Comparison of ENCODE assay signal across 23 cellular contexts in genomic region chr2:239897596-239898235, GRCh38.
A peak's percentile ranks its signal among the peaks of the same experiment; 100 is the strongest.
DNase-seq lines count a peak whose midpoint lies in the region; ATAC-seq and TF ChIP-seq lines count a peak whose summit lies in the region.
"Had no signal": no experiment of that assay in that cellular context is flagged by ENCODE, and none has a peak within 500 bp of the region (broad histone marks: within the 10 kb centered on the region; RNA-seq: fewer than 3 reads in every experiment).

No MANE protein-coding gene starts in this region.

- H3K4me3 ChIP-seq in DND-41 (ENCODE audit: low read depth in 1 of 2, low read length in 2 of 2): no peak overlapping the region
- no peak overlapping the region for H3K4me3 ChIP-seq in GM23338
- H3K4me3 ChIP-seq in endodermal cell (ENCODE audit: low read length): no peak overlapping the region
- no peak overlapping the region for H3K4me3 ChIP-seq in mammary epithelial cell (replicated peaks in 1 of 3; ENCODE audit: insufficient read depth in 1 of 3, low read depth in 2 of 3, low read length in 3 of 3)
- H3K4me3 ChIP-seq: BLaER1, GM12878, PC-9 had no signal

- in situ Hi-C loops in mammary epithelial cell (cut with MboI; ENCODE audit: low sequenced_read_pairs in 2 of 2): no loop called here

- intact Hi-C loops in mammary epithelial cell (cut with micrococcal nuclease): no loop called here

- ATAC-seq in DND-41 (ENCODE audit: insufficient read depth, low read depth): no peak
- no peak; the same call in 2 of the 3 replicates for ATAC-seq in GM23338
- no peak for ATAC-seq in HG03342 (IDR thresholded peaks at IDR 0.05; ENCODE audit: unreplicated experiment)
- no peak for ATAC-seq in HG03378 (IDR thresholded peaks at IDR 0.05; ENCODE audit: unreplicated experiment)
- ATAC-seq: GM12878 had no signal

- H3K36me3 Mint-ChIP-seq in GM23338 (ENCODE audit: low read depth) (peaks cover 3% of the 10 kb centered on the region; the same call in 1 of the 3 replicates), endodermal cell (ENCODE audit: low read depth) (no peaks in the 10 kb centered on the region)
- H3K36me3 Mint-ChIP-seq: IgD-negative memory B cell had no signal

- DNase-seq in DND-41 (no peak), GM23338 (ENCODE audit: low spot score) (no peak), endodermal cell (peak; percentile 35), mammary epithelial cell (no peak)
- peak; percentile 4 for DNase-seq in stimulated activated CD8-positive, alpha-beta memory T cell treated with anti-CD3 and anti-CD28 coated beads, Interleukin-4, amount 100 ng/mL, for 48 hours
- DNase-seq: CD4-positive, alpha-beta T cell; COR-L47; DMS79 treated with DMSO at 0.1 percent for 48 hours; HCEC 1CT; NCI-H1105; NCI-H146; NCI-H2029; NCI-H2227 treated with DMSO at 0.1 percent for 48 hours; NCI-H510A; NCI-H748 treated with DMSO at 0.1 percent for 48 hours; PC-9; RPMI8226; SHP77 treated with DMSO at 0.1 percent for 48 hours had no signal

- peak overlapping the region; percentile 24; the same call in 1 of the 2 replicates for H3K9ac ChIP-seq in DND-41 (ENCODE audit: low read depth, low read length)
- H3K9ac ChIP-seq in endodermal cell (ENCODE audit: extremely low read depth, low read length, poor library complexity, severe bottlenecking): no peak overlapping the region
- no peak overlapping the region for H3K9ac ChIP-seq in mammary epithelial cell (ENCODE audit: insufficient read depth, low read length)
- H3K9ac ChIP-seq: BLaER1 had no signal

- peak overlapping the region; percentile 64 for H3K27ac ChIP-seq in DND-41 (ENCODE audit: low read length)
- no peak overlapping the region for H3K27ac ChIP-seq in GM23338 (ENCODE audit: low read depth)
- no peak overlapping the region for H3K27ac ChIP-seq in endodermal cell (ENCODE audit: low read depth, low read length)
- H3K27ac ChIP-seq in mammary epithelial cell (ENCODE audit: insufficient read depth, low read depth, low read length): no peak overlapping the region
- H3K27ac ChIP-seq: BLaER1, PC-9 had no signal

- TF ChIP-seq CTCF in DND-41 (IDR thresholded peaks at IDR 0.05; ENCODE audit: borderline replicate concordance, extremely low read depth, low read length, poor library complexity, severe bottlenecking): no peak
- TF ChIP-seq CTCF in GM23338 (conservative IDR thresholded peaks at IDR 0.05; ENCODE audit: low read depth in 2 of 2): no peak
- no peak for TF ChIP-seq CTCF in endodermal cell (conservative IDR thresholded peaks at IDR 0.05)
- no peak for TF ChIP-seq CTCF in mammary epithelial cell (conservative IDR thresholded peaks at IDR 0.05 in 1 of 2, IDR thresholded peaks at IDR 0.05 in 1 of 2; ENCODE audit: extremely low read depth in 1 of 2, insufficient read depth in 1 of 2, low read depth in 1 of 2, low read length in 2 of 2)

- H3K4me1 ChIP-seq in DND-41 (ENCODE audit: insufficient read depth, low read length) (peaks cover 21% of the 10 kb centered on the region), GM23338 (ENCODE audit: insufficient read depth) (peaks cover 21% of the 10 kb centered on the region), endodermal cell (ENCODE audit: control insufficient read depth, insufficient read depth, low read length) (no peaks in the 10 kb centered on the region), mammary epithelial cell (ENCODE audit: insufficient read depth, low read length) (no peaks in the 10 kb centered on the region)
- H3K4me1 ChIP-seq: BLaER1 had no signal

- H3K79me2 ChIP-seq in DND-41 (ENCODE audit: insufficient read depth, low read length) (no peaks in the 10 kb centered on the region), GM23338 (replicated peaks; ENCODE audit: insufficient read depth) (no peaks in the 10 kb centered on the region), mammary epithelial cell (ENCODE audit: insufficient read depth, low read length) (no peaks in the 10 kb centered on the region)

- H3K4me2 ChIP-seq in DND-41 (ENCODE audit: insufficient read depth, low read length) (no peak overlapping the region), GM23338 (no peak overlapping the region), mammary epithelial cell (ENCODE audit: insufficient read depth, low read depth, low read length) (no peak overlapping the region)
- H3K4me2 ChIP-seq: BLaER1, PC-9 had no signal

- H3K9me3 ChIP-seq in DND-41 (ENCODE audit: insufficient read depth, low read length, severe bottlenecking): no peaks in the 10 kb centered on the region
- H3K9me3 ChIP-seq in endodermal cell (ENCODE audit: control insufficient read depth, low read length): no peaks in the 10 kb centered on the region
- H3K9me3 ChIP-seq in mammary epithelial cell (replicated peaks; ENCODE audit: insufficient read depth, low read length): peaks cover 5% of the 10 kb centered on the region
- H3K9me3 ChIP-seq: BLaER1 had no signal

- H3K4me3 Mint-ChIP-seq in GM23338 (no peak overlapping the region), endodermal cell (no peak overlapping the region)
- H3K4me3 Mint-ChIP-seq: CD4-positive, alpha-beta T cell; IgD-negative memory B cell had no signal

- CTCF ChIA-PET in mammary epithelial cell (lab: Charles Lee; ENCODE audit: low non-redundant PET): no interaction called here

- H3K9me2 ChIP-seq in GM23338 (ENCODE audit: insufficient read depth): peaks cover 11% of the 10 kb centered on the region

- no peaks in the 10 kb centered on the region for H3F3A ChIP-seq in GM23338 (replicated peaks; ENCODE audit: low read depth)

- dilution Hi-C loops in mammary epithelial cell (cut with HindIII; ENCODE audit: low sequenced_read_pairs): no loop called here

- H2AFZ ChIP-seq in DND-41 (ENCODE audit: low read depth, low read length) (0 out of 2 replicates have a peak overlapping the region, but pooled peaks have one; percentile 14), GM23338 (0 out of 2 replicates have a peak overlapping the region, but pooled peaks have one; percentile 23), mammary epithelial cell (ENCODE audit: low read depth, low read length) (no peak overlapping the region)
- H2AFZ ChIP-seq: PC-9 had no signal

- H3K4me1 Mint-ChIP-seq in GM23338 (peaks cover 25% of the 10 kb centered on the region), endodermal cell (peaks cover 12% of the 10 kb centered on the region)

- no TSS peak for BruUV-seq in mammary epithelial cell (replicated peaks; lab: Mats Ljungman, UMichigan)

- no peaks in the 10 kb centered on the region for H3K36me3 ChIP-seq in DND-41 (ENCODE audit: insufficient read depth, low read length)
- H3K36me3 ChIP-seq in GM23338 (ENCODE audit: insufficient read depth): no peaks in the 10 kb centered on the region
- H3K36me3 ChIP-seq in endodermal cell (ENCODE audit: control insufficient read depth, insufficient read depth, low read length): no peaks in the 10 kb centered on the region
- no peaks in the 10 kb centered on the region for H3K36me3 ChIP-seq in mammary epithelial cell (ENCODE audit: insufficient read depth, low read length)
- H3K36me3 ChIP-seq: BLaER1 had no signal

- no peak overlapping the region; the same call in 1 of the 2 replicates for H3K27ac Mint-ChIP-seq in GM23338
- H3K27ac Mint-ChIP-seq in endodermal cell: no peak overlapping the region
- H3K27ac Mint-ChIP-seq: CD4-positive, alpha-beta T cell had no signal

- no peaks in the 10 kb centered on the region for H4K20me1 ChIP-seq in DND-41 (ENCODE audit: insufficient read depth, low read length)
- H4K20me1 ChIP-seq in GM23338 (replicated peaks; ENCODE audit: insufficient read depth): no peaks in the 10 kb centered on the region
- no peaks in the 10 kb centered on the region for H4K20me1 ChIP-seq in mammary epithelial cell (ENCODE audit: insufficient read depth, low read length)
- H4K20me1 ChIP-seq: BLaER1 had no signal

- peaks cover 8% of the 10 kb centered on the region for H3K9me3 Mint-ChIP-seq in GM23338
- H3K9me3 Mint-ChIP-seq in endodermal cell: no peaks in the 10 kb centered on the region
- H3K9me3 Mint-ChIP-seq: CD4-positive, alpha-beta T cell had no signal

- 89 to 94% methylated on average over 6 to 9 of the region's 9 CpGs for WGBS in endodermal cell (ENCODE audit: insufficient coverage in 1 of 2, insufficient read length in 1 of 2), 2 experiments
- WGBS in mammary epithelial cell (ENCODE audit: low coverage, missing lambda C conversion rate): 74% methylated on average over 8 of the region's 9 CpGs

- H3K27me3 Mint-ChIP-seq in GM23338 (ENCODE audit: insufficient read depth, low read depth, poor library complexity) (peaks cover 13% of the 10 kb centered on the region), endodermal cell (ENCODE audit: insufficient read depth) (peaks cover 8% of the 10 kb centered on the region)

- H3K27me3 ChIP-seq in DND-41 (ENCODE audit: insufficient read depth, low read length, poor library complexity) (no peaks in the 10 kb centered on the region), GM23338 (ENCODE audit: insufficient read depth) (no peaks in the 10 kb centered on the region), endodermal cell (ENCODE audit: control insufficient read depth, insufficient read depth, low read length, poor library complexity, severe bottlenecking) (no peaks in the 10 kb centered on the region), mammary epithelial cell (ENCODE audit: insufficient read depth, low read length) (no peaks in the 10 kb centered on the region)
- H3K27me3 ChIP-seq: BLaER1 had no signal

TF ChIP-seq in GM23338, 12 proteins besides CTCF, POLR2A, EP300 and RAD21 (continues in another document):
- no peak for TF ChIP-seq ZNF114 (CRISPR knock-in tag; IDR thresholded peaks at IDR 0.05)
- TF ChIP-seq EZH2 (IDR thresholded peaks at IDR 0.05; ENCODE audit: low read depth, unreplicated experiment): no peak
- TF ChIP-seq NANOG (IDR thresholded peaks at IDR 0.05; ENCODE audit: borderline replicate concordance): no peak
- TF ChIP-seq EZH2phosphoT487 (IDR thresholded peaks at IDR 0.05; ENCODE audit: unreplicated experiment): no peak
- no peak for TF ChIP-seq ZNF331 (CRISPR knock-in tag; IDR thresholded peaks at IDR 0.05; ENCODE audit: low read depth)

Comparison
In these comparisons a context has a peak if more than half of its experiments do, and no peak if none do; other contexts are left out.
1. DNase-seq: peak in endodermal cell (single experiment) and stimulated activated CD8-positive, alpha-beta memory T cell treated with anti-CD3 and anti-CD28 coated beads, Interleukin-4, amount 100 ng/mL, for 48 hours (single experiment); none in DND-41 (single experiment), GM23338 (single experiment) and mammary epithelial cell (single experiment).